Comparison of ENCODE assay signal across 11 cellular contexts in the genomic region with DNA sequence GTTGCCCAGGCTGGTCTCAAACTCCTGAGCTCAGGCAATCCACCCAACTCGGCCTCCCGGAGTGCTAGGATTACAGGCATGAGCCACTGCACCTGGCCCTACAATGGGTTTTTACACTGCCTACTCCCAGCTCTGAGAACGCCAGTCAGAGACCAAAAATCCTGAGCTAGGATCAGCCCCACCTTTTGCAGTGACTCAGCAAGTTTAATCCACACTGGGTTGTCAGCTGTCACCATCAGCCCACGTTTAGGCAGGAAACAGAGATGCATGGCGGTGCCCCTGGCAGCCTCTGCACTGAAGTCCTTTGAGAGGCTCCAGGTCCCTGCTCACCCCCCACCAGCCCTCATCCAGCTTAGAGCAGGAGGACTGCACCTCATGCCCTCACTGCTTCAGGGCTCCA.
A peak's percentile ranks its signal among the peaks of the same experiment; 100 is the strongest.
DNase-seq lines count a peak whose midpoint lies in the region; ATAC-seq and TF ChIP-seq lines count a peak whose summit lies in the region.
"Had no signal": no experiment of that assay in that cellular context is flagged by ENCODE, and none has a peak within 500 bp of the region (broad histone marks: within the 10 kb centered on the region; RNA-seq: fewer than 3 reads in every experiment).

No MANE protein-coding gene starts in this region.

- peaks cover 35% of the 10 kb centered on the region for H3K36me3 Mint-ChIP-seq in neural progenitor cell
- H3K36me3 Mint-ChIP-seq in activated T-cell treated with anti-CD3 and anti-CD28 coated beads, Interleukin-2, amount 50 U/mL, for 4 hours (ENCODE audit: insufficient read depth), result no peaks in the 10 kb centered on the region

- H3K9me3 ChIP-seq in neural progenitor cell (ENCODE audit: low read depth), result no peaks in the 10 kb centered on the region

- H3K4me1 Mint-ChIP-seq in neural progenitor cell, result peaks cover 7% of the 10 kb centered on the region
- no peaks in the 10 kb centered on the region for H3K4me1 Mint-ChIP-seq in activated T-cell treated with anti-CD3 and anti-CD28 coated beads, Interleukin-2, amount 50 U/mL, for 4 hours (ENCODE audit: low read depth)

- no peaks in the 10 kb centered on the region for H3K36me3 ChIP-seq in neural progenitor cell

- H3F3A ChIP-seq in neural progenitor cell (ENCODE audit: low read depth), result peaks cover 15% of the 10 kb centered on the region

- H3K4me2 ChIP-seq in neural progenitor cell, result no peak overlapping the region

- no peaks in the 10 kb centered on the region for H3K27me3 Mint-ChIP-seq in neural progenitor cell (ENCODE audit: insufficient read depth, low read depth)
- peaks cover 11% of the 10 kb centered on the region for H3K27me3 Mint-ChIP-seq in activated T-cell treated with anti-CD3 and anti-CD28 coated beads, Interleukin-2, amount 50 U/mL, for 4 hours (ENCODE audit: low read depth)

- no peaks in the 10 kb centered on the region for H4K20me1 ChIP-seq in neural progenitor cell (ENCODE audit: low read depth)

- H3K4me1 ChIP-seq in neural progenitor cell, result peaks cover 20% of the 10 kb centered on the region
- H3K4me1 ChIP-seq: parathyroid adenoma had no signal

- TF ChIP-seq CTCF in neural progenitor cell (IDR thresholded peaks at IDR 0.05), result no peak

- H3K4me3 ChIP-seq in neural progenitor cell, result no peak overlapping the region

- H3K27ac ChIP-seq in neural progenitor cell, result peak overlapping the region; percentile 16
- H3K27ac ChIP-seq: parathyroid adenoma had no signal

- H3K4me3 Mint-ChIP-seq in neural progenitor cell, result no peak overlapping the region
- H3K4me3 Mint-ChIP-seq in activated T-cell treated with anti-CD3 and anti-CD28 coated beads, Interleukin-2, amount 50 U/mL, for 4 hours, result no peak overlapping the region
- H3K4me3 Mint-ChIP-seq: HFFc6 had no signal

- no peak overlapping the region for H3K9ac ChIP-seq in neural progenitor cell
- H3K9ac ChIP-seq: parathyroid adenoma had no signal

- peak; percentile 63 for DNase-seq in GDM1 (lab: John Stamatoyannopoulos, UW)
- peak; percentile 57 for DNase-seq in M059J (ENCODE audit: low read depth)
- DNase-seq in astrocyte of the hippocampus (ENCODE audit: low read depth, low spot score), result peak; percentile 64
- peak; percentile 51 for DNase-seq in neural progenitor cell (ENCODE audit: low spot score)
- no peak for DNase-seq in mucosa of gallbladder (ENCODE audit: low spot score)
- no peak for DNase-seq in activated T-cell treated with anti-CD3 and anti-CD28 coated beads, Interleukin-2, amount 50 U/mL, for 4 hours
- DNase-seq in G401 (ENCODE audit: low spot score), result no peak
- no peak for DNase-seq in stimulated activated CD4-positive, alpha-beta T cell treated with anti-CD3 and anti-CD28 coated beads, Interleukin-12 subunit alpha, Interleukin-12 subunit beta, amount 100 ng/mL, for 4 hours
- DNase-seq: HFFc6, SIG-M5 had no signal

- in situ Hi-C loops in G401 (cut with HindIII; ENCODE audit: low sequenced_read_pairs), result no loop called here

- H3K9me3 Mint-ChIP-seq in neural progenitor cell, result peaks cover 10% of the 10 kb centered on the region
- H3K9me3 Mint-ChIP-seq in activated T-cell treated with anti-CD3 and anti-CD28 coated beads, Interleukin-2, amount 50 U/mL, for 4 hours, result peaks cover 7% of the 10 kb centered on the region

- no peaks in the 10 kb centered on the region for H3K79me2 ChIP-seq in neural progenitor cell (ENCODE audit: low read depth)
- H3K79me2 ChIP-seq: parathyroid adenoma had no signal

- ATAC-seq in activated T-cell treated with anti-CD3 and anti-CD28 coated beads, Interleukin-2, amount 50 U/mL, for 4 hours, result no peak

- no peak overlapping the region for H3K27ac Mint-ChIP-seq in neural progenitor cell
- H3K27ac Mint-ChIP-seq: HFFc6 had no signal

- H3K27me3 ChIP-seq in neural progenitor cell, result no peaks in the 10 kb centered on the region

- H2AFZ ChIP-seq in neural progenitor cell (replicated peaks), result no peak overlapping the region
- H2AFZ ChIP-seq: parathyroid adenoma had no signal

Comparison
In these comparisons a context has a peak if more than half of its experiments do, and no peak if none do; other contexts are left out.
1. DNase-seq: peak in GDM1 (single experiment), M059J (single experiment), astrocyte of the hippocampus (single experiment) and neural progenitor cell (single experiment); none in mucosa of gallbladder (single experiment), activated T-cell treated with anti-CD3 and anti-CD28 coated beads, Interleukin-2, amount 50 U/mL, for 4 hours (single experiment), G401 (single experiment) and stimulated activated CD4-positive, alpha-beta T cell treated with anti-CD3 and anti-CD28 coated beads, Interleukin-12 subunit alpha, Interleukin-12 subunit beta, amount 100 ng/mL, for 4 hours (single experiment).